ENCODE assay signal across 1 cellular context in genomic region chr1:180560868-180561600, GRCh38.
TF ChIP-seq lines count a peak whose summit lies in the region.

No MANE protein-coding gene starts in this region.

TF ChIP-seq in HCT116, 20 proteins besides CTCF, POLR2A, EP300 and RAD21 (continued from another document):
- no peak for TF ChIP-seq ZBTB33 (IDR thresholded peaks at IDR 0.05; ENCODE audit: extremely low read depth, insufficient replicate concordance, low read length)
- TF ChIP-seq EZH2 (IDR thresholded peaks at IDR 0.05): no peak
- no peak for TF ChIP-seq CEBPB (IDR thresholded peaks at IDR 0.05; ENCODE audit: low read depth)
